Comparison of ENCODE assay signal across 14 cellular contexts in genomic region chr12:5506821-5507231, GRCh38.
"Had no signal": no experiment of that assay in that cellular context is flagged by ENCODE, and none has a peak within 500 bp of the region (broad histone marks: within the 10 kb centered on the region; RNA-seq: fewer than 3 reads in every experiment).

No MANE protein-coding gene starts in this region.

- H3K36me3 Mint-ChIP-seq: activated naive CD4-positive, alpha-beta T cell treated with anti-CD3 and anti-CD28 coated beads, Interleukin-2, amount 50 U/mL, for 72 hours had no signal

- H3K36me3 ChIP-seq: stomach, thoracic aorta had no signal

- H3K27me3 ChIP-seq: body of pancreas had no signal

- H3K9me3 ChIP-seq: body of pancreas, stomach, thoracic aorta had no signal

- H3K4me3 Mint-ChIP-seq: central memory CD8-positive, alpha-beta T cell; dendritic cell treated with granulocyte-macrophage colony-stimulating factor and Interleukin-4, amounts not matched to agents 40 ng/mL and 50 ng/mL, for 4 days; nephron progenitor cell; T-helper 17 cell had no signal

- H3K27ac Mint-ChIP-seq: activated naive CD4-positive, alpha-beta T cell treated with anti-CD3 and anti-CD28 coated beads, Interleukin-2, amount 50 U/mL, for 72 hours; dendritic cell treated with granulocyte-macrophage colony-stimulating factor and Interleukin-4, amounts not matched to agents 40 ng/mL and 50 ng/mL, for 4 days; nephron progenitor cell; T-helper 17 cell had no signal

- DNase-seq: activated CD4-positive, alpha-beta T cell treated with anti-CD3 and anti-CD28 coated beads, Interleukin-2, amount 50 U/mL, for 1 hour; activated CD4-positive, CD25-positive, alpha-beta regulatory T cell; activated effector memory CD4-positive, alpha-beta T cell treated with Interleukin-2 at 50 U/mL for 16 hours; activated T-cell treated with anti-CD3 and anti-CD28 coated beads, Interleukin-2, amount 50 U/mL, for 1 hour; amniotic stem cell; nephron progenitor cell; stimulated activated CD4-positive, alpha-beta T cell treated with anti-CD3 and anti-CD28 coated beads, Interleukin-15, amount 100 ng/mL, for 24 hours; stomach; T-helper 17 cell had no signal

- H3K4me1 Mint-ChIP-seq: central memory CD8-positive, alpha-beta T cell; T-helper 17 cell had no signal

- H3K4me3 ChIP-seq: body of pancreas, stomach, thoracic aorta had no signal

- H3K4me1 ChIP-seq: body of pancreas had no signal

- H3K9me3 Mint-ChIP-seq: activated naive CD4-positive, alpha-beta T cell treated with anti-CD3 and anti-CD28 coated beads, Interleukin-2, amount 50 U/mL, for 72 hours; central memory CD8-positive, alpha-beta T cell; dendritic cell treated with granulocyte-macrophage colony-stimulating factor and Interleukin-4, amounts not matched to agents 40 ng/mL and 50 ng/mL, for 4 days; nephron progenitor cell had no signal

- ATAC-seq: activated naive CD4-positive, alpha-beta T cell treated with anti-CD3 and anti-CD28 coated beads, Interleukin-2, amount 50 U/mL, for 72 hours; body of pancreas; T-helper 17 cell had no signal

- H3K27ac ChIP-seq: body of pancreas, stomach, thoracic aorta had no signal
